ENCODE assay signal across 8 cellular contexts in the genomic region with DNA sequence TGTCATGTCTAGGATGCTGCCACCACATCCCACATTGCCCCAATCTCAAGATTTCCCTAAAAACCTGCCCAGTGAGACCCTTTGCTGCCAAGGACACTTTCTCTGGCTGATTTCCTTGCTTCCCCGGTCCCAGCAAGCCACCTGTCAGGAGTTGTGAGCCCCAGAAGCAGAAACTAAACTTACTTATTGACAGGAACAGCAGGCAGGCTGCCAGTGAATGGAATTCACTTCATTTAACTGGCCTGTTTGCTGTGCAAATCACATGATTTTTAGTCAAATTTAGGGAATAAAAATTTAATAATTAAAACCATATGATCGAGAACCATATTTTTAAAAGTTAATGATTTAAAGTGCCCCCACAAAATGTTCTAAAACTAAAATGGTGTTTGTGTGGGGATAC.
"Had no signal": no experiment of that assay in that cellular context is flagged by ENCODE, and none has a peak within 500 bp of the region (broad histone marks: within the 10 kb centered on the region; RNA-seq: fewer than 3 reads in every experiment).

No MANE protein-coding gene starts in this region.

- H3K9me3 ChIP-seq: HAP-1 had no signal

- H3K27ac Mint-ChIP-seq: HFFc6 had no signal

- H3K9ac ChIP-seq: GM23248 had no signal

- H3K4me3 ChIP-seq: GM23248, HAP-1, K562 had no signal

- H3K4me1 ChIP-seq: HAP-1 had no signal

- H3K36me3 ChIP-seq: HAP-1 had no signal

- H3K27ac ChIP-seq: GM23248 had no signal

- H3K9me3 Mint-ChIP-seq: HFFc6 had no signal

- H2AFZ ChIP-seq: GM23248 had no signal

- ATAC-seq: HCT116, K562 had no signal

- DNase-seq: GM23248, GOT3, H7, HFFc6, IMR-90 had no signal

- H3K4me3 Mint-ChIP-seq: HFFc6 had no signal
